In the genomic region with DNA sequence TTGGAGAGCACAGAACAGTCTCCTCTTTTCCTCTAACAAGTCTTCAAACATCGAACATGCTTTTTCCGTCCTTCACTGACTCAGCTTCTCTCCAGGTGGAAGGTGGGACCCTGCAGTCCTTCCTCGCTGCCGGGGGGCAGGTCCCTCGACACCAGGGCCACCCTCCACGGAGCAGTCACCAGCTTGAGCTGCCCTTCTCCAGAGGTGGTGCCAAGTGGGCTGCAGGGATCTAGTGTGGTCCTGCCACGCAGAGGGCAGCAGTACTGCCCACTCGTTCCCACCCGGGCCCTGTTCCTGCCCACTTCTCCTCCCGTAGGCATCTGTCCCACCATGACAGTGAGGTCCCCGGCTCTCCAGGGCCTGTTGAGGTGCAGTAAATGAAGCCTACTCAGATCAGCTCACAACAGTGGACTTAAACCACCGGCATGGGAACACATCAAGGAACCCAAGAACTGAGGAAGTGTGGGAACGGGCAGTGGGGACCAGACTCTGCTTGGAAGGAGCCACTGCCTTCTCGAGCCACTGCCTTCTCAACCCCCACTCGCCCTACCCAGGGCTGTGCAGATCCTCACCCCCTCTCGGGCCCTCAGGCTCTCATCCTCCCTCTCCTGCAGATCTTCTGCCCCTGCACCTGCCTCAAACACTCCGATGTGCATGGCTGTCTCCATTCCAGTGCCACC, we compare ENCODE assay signal across 20 cellular contexts.
DNase-seq lines count a peak whose midpoint lies in the region; ATAC-seq and TF ChIP-seq lines count a peak whose summit lies in the region.
"Had no signal": no experiment of that assay in that cellular context is flagged by ENCODE, and none has a peak within 500 bp of the region (broad histone marks: within the 10 kb centered on the region; RNA-seq: fewer than 3 reads in every experiment).

No MANE protein-coding gene starts in this region.

- intact Hi-C loops in dendritic cell treated with granulocyte-macrophage colony-stimulating factor and Interleukin-4, amounts not matched to agents 40 ng/mL and 50 ng/mL, for 4 days (cut with micrococcal nuclease) = no loop called here
- intact Hi-C loops in lower lobe of right lung (cut with DNase I) (no loop called here), PC-9 (cut with micrococcal nuclease; ENCODE audit: unreplicated experiment) (no loop called here)

- CTCF ChIA-PET in PC-9 (lab: Charles Lee) = no interaction called here

- H3K27ac ChIP-seq in lower lobe of right lung (no peak overlapping the region), osteoblast (ENCODE audit: low read depth, low read length) (no peak overlapping the region), PC-9 (no peak overlapping the region)
- H3K27ac ChIP-seq: HL-60 had no signal

- H3K27ac Mint-ChIP-seq in dendritic cell treated with granulocyte-macrophage colony-stimulating factor and Interleukin-4, amounts not matched to agents 40 ng/mL and 50 ng/mL, for 4 days = peak overlapping the region; percentile 63
- H3K27ac Mint-ChIP-seq: CD4-positive, CD25-positive, alpha-beta regulatory T cell; HFFc6 had no signal

- H3K27me3 Mint-ChIP-seq in dendritic cell treated with granulocyte-macrophage colony-stimulating factor and Interleukin-4, amounts not matched to agents 40 ng/mL and 50 ng/mL, for 4 days = peaks cover 14% of the 10 kb centered on the region

- H3F3A ChIP-seq in PC-9 (ENCODE audit: insufficient read depth, low read depth) = no peaks in the 10 kb centered on the region

- no TSS peak for BruUV-seq in PC-9 (replicated peaks; lab: Mats Ljungman, UMichigan)

- H3K9me3 ChIP-seq in lower lobe of right lung (no peaks in the 10 kb centered on the region), osteoblast (ENCODE audit: low read depth, low read length) (no peaks in the 10 kb centered on the region), PC-9 (ENCODE audit: insufficient read depth, low read depth) (no peaks in the 10 kb centered on the region)
- H3K9me3 ChIP-seq: BE2C had no signal

- ATAC-seq in lower lobe of right lung (no peak), GM18873 (IDR thresholded peaks at IDR 0.05; ENCODE audit: low FRiP score, unreplicated experiment) (no peak)
- ATAC-seq: HCT116 had no signal

- H3K36me3 ChIP-seq in lower lobe of right lung (no peaks in the 10 kb centered on the region), osteoblast (ENCODE audit: insufficient read depth, low read length) (no peaks in the 10 kb centered on the region), PC-9 (ENCODE audit: low read depth) (no peaks in the 10 kb centered on the region)
- H3K36me3 ChIP-seq: BE2C had no signal

- H3K4me1 ChIP-seq in lower lobe of right lung (no peaks in the 10 kb centered on the region), osteoblast (ENCODE audit: insufficient read depth, low read length) (peaks cover 9% of the 10 kb centered on the region), PC-9 (replicated peaks; ENCODE audit: insufficient read depth) (no peaks in the 10 kb centered on the region)
- H3K4me1 ChIP-seq: BE2C had no signal

- no peaks in the 10 kb centered on the region for H3K27me3 ChIP-seq in lower lobe of right lung (ENCODE audit: low read depth)
- H3K27me3 ChIP-seq in osteoblast (ENCODE audit: insufficient read depth, low read length) = peaks cover 3% of the 10 kb centered on the region
- no peaks in the 10 kb centered on the region for H3K27me3 ChIP-seq in PC-9 (ENCODE audit: insufficient read depth, low read depth)
- H3K27me3 ChIP-seq: BE2C had no signal

- no peak overlapping the region for H3K4me3 Mint-ChIP-seq in dendritic cell treated with granulocyte-macrophage colony-stimulating factor and Interleukin-4, amounts not matched to agents 40 ng/mL and 50 ng/mL, for 4 days
- H3K4me3 Mint-ChIP-seq: CD4-positive, CD25-positive, alpha-beta regulatory T cell; CD8-positive, alpha-beta memory T cell; HFFc6 had no signal

- no peaks in the 10 kb centered on the region for H3K9me2 ChIP-seq in PC-9 (ENCODE audit: insufficient read depth)

- no peak overlapping the region for H2AFZ ChIP-seq in osteoblast (ENCODE audit: low read length)
- no peak overlapping the region for H2AFZ ChIP-seq in PC-9

- H3K4me3 ChIP-seq in lower lobe of right lung (no peak overlapping the region), osteoblast (ENCODE audit: insufficient read depth, low read length) (no peak overlapping the region), PC-9 (no peak overlapping the region)

- H3K4me1 Mint-ChIP-seq in dendritic cell treated with granulocyte-macrophage colony-stimulating factor and Interleukin-4, amounts not matched to agents 40 ng/mL and 50 ng/mL, for 4 days (ENCODE audit: low read depth) = peaks cover 52% of the 10 kb centered on the region
- H3K4me1 Mint-ChIP-seq: CD4-positive, CD25-positive, alpha-beta regulatory T cell; CD8-positive, alpha-beta memory T cell had no signal

- H3K4me2 ChIP-seq in osteoblast (ENCODE audit: insufficient read depth, low read length) = no peak overlapping the region
- no peak overlapping the region for H3K4me2 ChIP-seq in PC-9

- DNase-seq in lower lobe of right lung (peak; percentile 23), osteoblast (ENCODE audit: insufficient read length, low spot score, missing footprints) (peak; percentile 55), NCI-H69 (lab: John Stamatoyannopoulos, UW) (no peak), DMS53 treated with DMSO at 0.1 percent for 48 hours (lab: John Stamatoyannopoulos, UW; ENCODE audit: unreplicated experiment) (no peak), PC-9 (no peak)
- DNase-seq: ACHN; BE2C; C1 segment of cervical spinal cord; CD4-positive, CD25-positive, alpha-beta regulatory T cell; CD8-positive, alpha-beta memory T cell; COR-L47; DMS 273 treated with DMSO at 0.1 percent for 48 hours; DMS53; GOT3; H7; HFFc6 had no signal

- no peaks in the 10 kb centered on the region for H3K9me3 Mint-ChIP-seq in dendritic cell treated with granulocyte-macrophage colony-stimulating factor and Interleukin-4, amounts not matched to agents 40 ng/mL and 50 ng/mL, for 4 days

- H3K79me2 ChIP-seq in osteoblast (ENCODE audit: insufficient read depth, low read length) = no peaks in the 10 kb centered on the region
- H3K79me2 ChIP-seq in PC-9 (ENCODE audit: low read depth) = no peaks in the 10 kb centered on the region

- POLR2A ChIA-PET in PC-9 (lab: Charles Lee; ENCODE audit: unreplicated experiment) = no interaction called here

- no peak for TF ChIP-seq CTCF in lower lobe of right lung (IDR thresholded peaks at IDR 0.05)
- no peak for TF ChIP-seq CTCF in osteoblast (IDR thresholded peaks at IDR 0.05; ENCODE audit: extremely low read depth, low read depth, low read length)
- TF ChIP-seq CTCF in PC-9 (conservative IDR thresholded peaks at IDR 0.05) = no peak

- H3K36me3 Mint-ChIP-seq in dendritic cell treated with granulocyte-macrophage colony-stimulating factor and Interleukin-4, amounts not matched to agents 40 ng/mL and 50 ng/mL, for 4 days (ENCODE audit: low read depth) = no peaks in the 10 kb centered on the region
- H3K36me3 Mint-ChIP-seq: CD4-positive, CD25-positive, alpha-beta regulatory T cell; CD8-positive, alpha-beta memory T cell had no signal

- H4K20me1 ChIP-seq in osteoblast (ENCODE audit: insufficient read depth, low read length) (no peaks in the 10 kb centered on the region), PC-9 (ENCODE audit: insufficient read depth) (no peaks in the 10 kb centered on the region)

Comparison
In these comparisons a context has a peak if more than half of its experiments do, and no peak if none do; other contexts are left out.
1. DNase-seq: peak in lower lobe of right lung (single experiment) and osteoblast (single experiment); none in NCI-H69 (single experiment), DMS53 treated with DMSO at 0.1 percent for 48 hours (single experiment) and PC-9 (0 of 2).